Comparison of ENCODE assay signal across 8 cellular contexts in the genomic region with DNA sequence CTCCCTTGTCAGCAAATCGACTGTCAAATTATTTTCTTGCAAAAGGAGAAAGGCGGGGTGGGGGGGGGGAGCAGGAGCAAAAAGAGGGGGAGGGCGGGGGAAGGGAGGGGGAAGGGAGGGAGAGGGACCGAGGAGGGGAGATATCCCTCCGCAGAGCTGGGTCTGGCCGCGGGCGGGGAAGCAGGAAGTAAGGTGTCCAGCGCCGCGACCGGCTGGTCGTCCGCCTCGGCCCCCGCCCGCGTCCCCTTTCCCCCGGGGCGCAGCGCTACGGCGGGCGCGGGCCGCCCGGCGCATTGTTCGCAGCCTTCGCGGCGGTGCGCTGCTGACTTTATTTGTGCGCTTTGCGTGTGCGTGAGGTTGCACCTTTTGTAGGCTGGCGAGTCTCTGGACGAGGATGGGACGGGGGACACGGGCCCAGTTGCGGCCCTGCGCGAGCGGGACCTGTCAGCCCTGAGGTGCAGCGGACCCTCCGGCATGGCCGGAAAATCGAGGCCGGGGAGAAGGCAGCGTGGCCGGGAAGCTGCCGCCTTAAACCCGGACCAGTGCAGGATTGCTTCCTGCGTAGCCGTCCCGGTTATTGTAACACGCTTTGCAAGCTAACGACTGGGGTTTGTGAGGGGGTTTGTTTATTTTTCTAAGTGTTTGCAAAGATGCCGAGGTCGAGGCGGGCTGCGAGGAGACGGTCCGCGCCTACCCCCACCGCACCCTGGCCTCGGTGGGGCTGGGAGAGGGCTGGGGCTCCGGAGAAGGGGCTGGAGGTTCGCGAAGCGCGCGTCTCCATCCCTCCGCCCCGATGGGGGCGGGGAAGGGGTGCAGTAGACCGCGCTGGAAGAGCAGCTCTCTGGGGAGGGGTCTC. TPM values are rescaled to one million over a fixed set of nuclear protein-coding genes. Genes with fewer than 3 reads are reported as not detected.
DNase-seq lines count a peak whose midpoint lies in the region; ATAC-seq and TF ChIP-seq lines count a peak whose summit lies in the region.

No MANE protein-coding gene starts in this region.

- H3K36me3 ChIP-seq in Caco-2 (ENCODE audit: control insufficient read depth, insufficient read depth, low read length), result no peaks in the 10 kb centered on the region
- no peaks in the 10 kb centered on the region for H3K36me3 ChIP-seq in KMS-11 (ENCODE audit: insufficient read depth)

- intact Hi-C loops in Caco-2 (cut with micrococcal nuclease; ENCODE audit: unreplicated experiment), result no loop called here

- peak overlapping the region; percentile 69 for H3K4me3 Mint-ChIP-seq in Caco-2 (ENCODE audit: unreplicated experiment)

- peak overlapping the region; percentile 97 for H3K9ac ChIP-seq in KMS-11

- no peaks in the 10 kb centered on the region for H3K9me3 ChIP-seq in Caco-2

- no peak for TF ChIP-seq CTCF in Caco-2 (IDR thresholded peaks at IDR 0.05; ENCODE audit: insufficient read depth in 1 of 2, low read depth in 1 of 2, low read length in 1 of 2, severe bottlenecking in 1 of 2, unreplicated experiment in 1 of 2)
- TF ChIP-seq CTCF in KMS-11 (conservative IDR thresholded peaks at IDR 0.05; ENCODE audit: low read depth, low read length), result no peak
- no peak for TF ChIP-seq CTCF in omental fat pad (IDR thresholded peaks at IDR 0.05)

- DNase-seq in Caco-2 (peak; percentile 56 to 60), SHP77 treated with DMSO at 0.1 percent for 48 hours (lab: John Stamatoyannopoulos, UW) (peak; percentile 22), glomerular visceral epithelial cell (ENCODE audit: extremely low spot score) (peak; percentile 75), omental fat pad (ENCODE audit: low spot score) (no peak), superior temporal gyrus (ENCODE audit: extremely low spot score) (no peak)
- DNase-seq in activated naive CD4-positive, alpha-beta T cell treated with anti-CD3 and anti-CD28 coated beads, Interleukin-2, amount 50 U/mL, for 72 hours (ENCODE audit: low spot score in 2 of 2), result peak; percentile 54 to 61

- no peaks in the 10 kb centered on the region for H3K36me3 Mint-ChIP-seq in Caco-2 (ENCODE audit: insufficient read depth, unreplicated experiment)
- peaks cover 0 to 46% of the 10 kb centered on the region in 2 donors for H3K36me3 Mint-ChIP-seq in activated naive CD4-positive, alpha-beta T cell treated with anti-CD3 and anti-CD28 coated beads, Interleukin-2, amount 50 U/mL, for 72 hours

- peak; percentile 23 for ATAC-seq in GM21367 (IDR thresholded peaks at IDR 0.05; ENCODE audit: unreplicated experiment)
- ATAC-seq in activated naive CD4-positive, alpha-beta T cell treated with anti-CD3 and anti-CD28 coated beads, Interleukin-2, amount 50 U/mL, for 72 hours, result peak; percentile 39 to 52
- ATAC-seq in omental fat pad (ENCODE audit: low FRiP score), result peak; percentile 49

- no peaks in the 10 kb centered on the region for H4K20me1 ChIP-seq in KMS-11 (ENCODE audit: insufficient read depth)

- peaks cover 30% of the 10 kb centered on the region for H3K79me2 ChIP-seq in KMS-11 (ENCODE audit: insufficient read depth, low read depth)

- peak overlapping the region; percentile 97 for H3K27ac ChIP-seq in KMS-11

- POLR2A ChIA-PET in Caco-2 (lab: Charles Lee), result interaction anchor here (0.6 kb wide), 2 partner anchors 226 to 326 kb away, joined by 3 read pairs; no protein-coding TSS in a partner anchor

- H3K9me3 Mint-ChIP-seq in Caco-2 (ENCODE audit: unreplicated experiment), result no peaks in the 10 kb centered on the region
- no peaks in the 10 kb centered on the region for H3K9me3 Mint-ChIP-seq in activated naive CD4-positive, alpha-beta T cell treated with anti-CD3 and anti-CD28 coated beads, Interleukin-2, amount 50 U/mL, for 72 hours

- H3K4me3 ChIP-seq in Caco-2 (ENCODE audit: low read depth, low read length) (peak overlapping the region; percentile 79), KMS-11 (IDR thresholded peaks at IDR 0.05; ENCODE audit: insufficient read depth, low read depth, low read length) (no peak overlapping the region)

- CTCF ChIA-PET in Caco-2 (lab: Charles Lee), result interaction anchor here (0.6 kb wide), 2 partner anchors 64 to 192 kb away, joined by 3 to 4 read pairs; no protein-coding TSS in a partner anchor

- H3K27me3 Mint-ChIP-seq in Caco-2 (ENCODE audit: insufficient read depth, unreplicated experiment), result peaks cover 2% of the 10 kb centered on the region

- H3K4me1 ChIP-seq in Caco-2, result 0 out of 2 replicates have a peak, but pooled peaks cover 3% of the 10 kb centered on the region
- H3K4me1 ChIP-seq in KMS-11 (ENCODE audit: low read depth, poor library complexity, severe bottlenecking), result peaks cover 14% of the 10 kb centered on the region

- peak overlapping the region; percentile 93 for H2AFZ ChIP-seq in KMS-11 (ENCODE audit: low read depth)

- no TSS peak for BruUV-seq in Caco-2 (replicated peaks; lab: Mats Ljungman, UMichigan)

- H3K4me2 ChIP-seq in KMS-11, result peak overlapping the region; percentile 85

- peaks cover 8% of the 10 kb centered on the region for H3K4me1 Mint-ChIP-seq in Caco-2 (ENCODE audit: low read depth, unreplicated experiment)

- H3K27me3 ChIP-seq in Caco-2 (replicated peaks; ENCODE audit: control insufficient read depth, insufficient read depth, low read length) (no peaks in the 10 kb centered on the region), KMS-11 (ENCODE audit: insufficient read depth, low read depth) (no peaks in the 10 kb centered on the region)

- H3K27ac Mint-ChIP-seq in Caco-2 (ENCODE audit: unreplicated experiment), result no peak overlapping the region
- H3K27ac Mint-ChIP-seq in activated naive CD4-positive, alpha-beta T cell treated with anti-CD3 and anti-CD28 coated beads, Interleukin-2, amount 50 U/mL, for 72 hours, result peak overlapping the region; percentile 85 to 91

RNA-seq across cellular contexts. Expression of gene TRERF1, which starts 0.7 kb away (rescaled TPM):
- total RNA-seq in Caco-2 (2022) (0.39 and 0.49 TPM in 2 replicates), omental fat pad (10 to 100 TPM in 1 of 4 donors, 1 to 10 TPM in 3; 2.0 to 10.2 (median 2.6) TPM)
- 10 to 100 TPM in 1 of 2 donors, 1 to 10 TPM in 1; 3.8 to 28.2 TPM for total RNA-seq in activated naive CD4-positive, alpha-beta T cell treated with anti-CD3 and anti-CD28 coated beads, Interleukin-2, amount 50 U/mL, for 72 hours

Comparison
In these comparisons a context has a peak if more than half of its experiments do, and no peak if none do; other contexts are left out.
1. DNase-seq: peak in Caco-2 (2 of 2), SHP77 treated with DMSO at 0.1 percent for 48 hours (single experiment), activated naive CD4-positive, alpha-beta T cell treated with anti-CD3 and anti-CD28 coated beads, Interleukin-2, amount 50 U/mL, for 72 hours (2 of 2) and glomerular visceral epithelial cell (single experiment); none in omental fat pad (single experiment) and superior temporal gyrus (single experiment).
2. Peak in every context shown above with its lines, with median percentiles within 50 percentile points of each other: ATAC-seq.